In genomic region chr19:46661735-46662592, GRCh38 we compare ENCODE assay signal across 8 cellular contexts. TPM values are rescaled to one million over a fixed set of nuclear protein-coding genes. Genes with fewer than 3 reads are reported as not detected.
DNase-seq lines count a peak whose midpoint lies in the region; ATAC-seq and TF ChIP-seq lines count a peak whose summit lies in the region.

No MANE protein-coding gene starts in this region.

- H3K4me2 ChIP-seq in GM23248 (ENCODE audit: unreplicated experiment) = peak overlapping the region; percentile 82

- POLR2A ChIA-PET in AG04450 (lab: Yijun Ruan, JAX) = interaction anchor here (0.5 to 2.2 kb wide), 9 partner anchors 31 to 132 kb away, joined by 3 to 11 read pairs (median 4); partner anchors contain the start of genes CALM3 and PTGIR

- TF ChIP-seq CTCF in AG04450 (IDR thresholded peaks at IDR 0.05; ENCODE audit: low read depth, low read length) (peak; percentile 99), WI38 (IDR thresholded peaks at IDR 0.05; ENCODE audit: low read depth, low read length) (peak; percentile 93), breast epithelium (IDR thresholded peaks at IDR 0.05) (peak; percentile 60 to 87 (median 87))

- no peaks in the 10 kb centered on the region for H3K9me3 ChIP-seq in AG04450 (ENCODE audit: control insufficient read depth, insufficient read depth, low read length)
- no peaks in the 10 kb centered on the region for H3K9me3 ChIP-seq in GM23248 (ENCODE audit: low read depth)
- no peaks in the 10 kb centered on the region for H3K9me3 ChIP-seq in breast epithelium
- H3K9me3 ChIP-seq in skeletal muscle tissue (ENCODE audit: control insufficient read depth in 3 of 3, low read length in 3 of 3) = no peaks in the 10 kb centered on the region

- no peak for TF ChIP-seq POLR2A in breast epithelium (IDR thresholded peaks at IDR 0.05)

- intact Hi-C loops in breast epithelium (cut with DNase I; ENCODE audit: low total_unique reads) = loop anchor here (5.0 kb wide), 1 partner anchor 45 kb away; no protein-coding TSS in a partner anchor

- in situ Hi-C loops in GM23248 (cut with MboI) = no loop called here

- H3K4me3 ChIP-seq in AG04450 (ENCODE audit: low read depth, low read length) (peak overlapping the region; percentile 55), GM23248 (peak overlapping the region; percentile 71), WI38 (ENCODE audit: low read depth, low read length) (peak overlapping the region; percentile 54), breast epithelium (peak overlapping the region; percentile 27 to 88 (median 63)), skeletal muscle tissue (ENCODE audit: low read length in 3 of 3) (peak overlapping the region; percentile 58 to 75 (median 72))

- no peaks in the 10 kb centered on the region for H3K9me2 ChIP-seq in GM23248 (ENCODE audit: insufficient read depth)

- H3K27me3 ChIP-seq in AG04450 (ENCODE audit: control insufficient read depth, insufficient read depth, low read length) (no peaks in the 10 kb centered on the region), GM23248 (replicated peaks; ENCODE audit: insufficient read depth) (no peaks in the 10 kb centered on the region), breast epithelium (peaks cover 0 to 18% of the 10 kb centered on the region in 2 donors), skeletal muscle tissue (ENCODE audit: control insufficient read depth in 3 of 3, insufficient read depth in 3 of 3, low read length in 3 of 3) (peaks cover 15 to 19% (median 16%) of the 10 kb centered on the region in 3 donors)

- DNase-seq in AG04450 (ENCODE audit: low read depth, low spot score) (peak; percentile 77), GM23248 (peak; percentile 96), NCI-H2171 treated with DMSO at 0.1 percent for 48 hours (lab: John Stamatoyannopoulos, UW) (peak; percentile 91), breast epithelium (ENCODE audit: low spot score in 2 of 2) (peak; percentile 85 to 88), iPS-NIHi7 (ENCODE audit: extremely low spot score) (peak; percentile 83)

- H3K79me2 ChIP-seq in GM23248 (ENCODE audit: insufficient read depth) = no peaks in the 10 kb centered on the region

- peaks cover 4% of the 10 kb centered on the region; the same call in 1 of the 2 replicates for H3F3A ChIP-seq in GM23248 (ENCODE audit: insufficient read depth)

- no peak for ATAC-seq in HG03139 (IDR thresholded peaks at IDR 0.05; ENCODE audit: unreplicated experiment)

- H3K36me3 ChIP-seq in GM23248 (ENCODE audit: low read depth) (no peaks in the 10 kb centered on the region), breast epithelium (no peaks in the 10 kb centered on the region), skeletal muscle tissue (ENCODE audit: control insufficient read depth in 3 of 3, insufficient read depth in 3 of 3, low read length in 3 of 3) (no peaks in the 10 kb centered on the region)

- H3K4me1 ChIP-seq in GM23248 (ENCODE audit: insufficient read depth) (peaks cover 5% of the 10 kb centered on the region; the same call in 1 of the 2 replicates), breast epithelium (peaks cover 5 to 12% of the 10 kb centered on the region in 2 donors), skeletal muscle tissue (ENCODE audit: control insufficient read depth in 3 of 3, insufficient read depth in 3 of 3, low read length in 3 of 3) (peaks cover 19 to 26% (median 20%) of the 10 kb centered on the region in 3 donors)

- CTCF ChIA-PET in AG04450 (lab: Charles Lee) = interaction anchor here (0.5 to 7.5 kb wide), 32 partner anchors 9 to 678 kb away, joined by 3 to 296 read pairs (median 5); partner anchors contain the start of genes CALM3, GNG8 and PTGIR

- H3K27ac ChIP-seq in AG04450 (ENCODE audit: low read depth, low read length) (peak overlapping the region; percentile 65), GM23248 (peak overlapping the region; percentile 51), breast epithelium (peak overlapping the region; percentile 77 to 83), skeletal muscle tissue (ENCODE audit: low read depth, low read length) (peak overlapping the region; percentile 76)

- H2AFZ ChIP-seq in GM23248 = peak overlapping the region; percentile 61

- H4K20me1 ChIP-seq in GM23248 (ENCODE audit: insufficient read depth) = no peaks in the 10 kb centered on the region

- 4% methylated on average over 19 of the region's 19 CpGs for WGBS in GM23248 (ENCODE audit: low coverage in 1 of 2, low lambda C conversion rate in 2 of 2, missing lambda C conversion rate in 2 of 2), 2 experiments

- H3K9ac ChIP-seq in GM23248 (peak overlapping the region; percentile 65), skeletal muscle tissue (ENCODE audit: low read depth in 1 of 3, low read length in 3 of 3) (peak overlapping the region; percentile 53 to 68 (median 60))

RNA-seq across cellular contexts. Expression of gene DACT3, which starts 1.0 kb away (rescaled TPM):
- 6.1 and 6.9 TPM in 2 replicates for polyA plus RNA-seq in AG04450 (2011; rRNA removed)
- polyA minus RNA-seq in AG04450 (2011; rRNA and poly(A)+ RNA removed) = 4.2 and 5.1 TPM in 2 replicates
- 7.1 and 7.3 TPM in 2 replicates for total RNA-seq in GM23248 (2014; rRNA removed; shearing (Covaris generic))
- 0.63 and 0.66 TPM in 2 replicates for polyA plus RNA-seq in GM23248 (2016; fragmentation: Nextera tagmentation; extraction: Ambion mirVana)
- total RNA-seq in breast epithelium = 1 to 10 TPM in 2 of 3 donors, under 1 TPM in 1; 0.48 to 3.9 (median 1.9) TPM
- total RNA-seq in skeletal muscle tissue = 7.3 TPM

RNA-seq across cellular contexts. Expression of gene GNG8, which starts 26.0 kb away (rescaled TPM):
- not detected in 2 replicates for polyA plus RNA-seq in AG04450 (2011; rRNA removed)
- not detected in 2 replicates for polyA minus RNA-seq in AG04450 (2011; rRNA and poly(A)+ RNA removed)
- not detected in 2 replicates for total RNA-seq in GM23248 (2014; rRNA removed; shearing (Covaris generic))
- not detected in 2 replicates for polyA plus RNA-seq in GM23248 (2016; fragmentation: Nextera tagmentation; extraction: Ambion mirVana)
- total RNA-seq in breast epithelium = not detected
- not detected for total RNA-seq in skeletal muscle tissue

RNA-seq across cellular contexts. Expression of gene PTGIR, which starts 37.1 kb away (rescaled TPM):
- polyA plus RNA-seq in AG04450 (2011; rRNA removed) (2.4 and 4.2 TPM in 2 replicates), GM23248 (2016; fragmentation: Nextera tagmentation; extraction: Ambion mirVana) (21.1 and 21.5 TPM in 2 replicates)
- 1.00 and 2.8 TPM in 2 replicates for polyA minus RNA-seq in AG04450 (2011; rRNA and poly(A)+ RNA removed)
- 18.0 and 21.1 TPM in 2 replicates for total RNA-seq in GM23248 (2014; rRNA removed; shearing (Covaris generic))
- total RNA-seq in breast epithelium (1 to 10 TPM in 2 of 3 donors, under 1 TPM in 1; 0.29 to 6.9 (median 1.3) TPM), skeletal muscle tissue (3.1 TPM)

RNA-seq across cellular contexts. Expression of gene PRKD2, which starts 55.0 kb away (rescaled TPM):
- 6.7 and 10.3 TPM in 2 replicates for polyA plus RNA-seq in AG04450 (2011; rRNA removed)
- 15.2 and 18.8 TPM in 2 replicates for polyA minus RNA-seq in AG04450 (2011; rRNA and poly(A)+ RNA removed)
- 11.9 and 16.4 TPM in 2 replicates for total RNA-seq in GM23248 (2014; rRNA removed; shearing (Covaris generic))
- 12.3 and 14.2 TPM in 2 replicates for polyA plus RNA-seq in GM23248 (2016; fragmentation: Nextera tagmentation; extraction: Ambion mirVana)
- 10 to 100 TPM; 13.1 to 36.7 (median 25.5) TPM for total RNA-seq in breast epithelium
- total RNA-seq in skeletal muscle tissue = 13.6 TPM
